Comparison of ENCODE assay signal across 8 cellular contexts in genomic region chr21:32727478-32727727, GRCh38. TPM values are rescaled to one million over a fixed set of nuclear protein-coding genes. Genes with fewer than 3 reads are reported as not detected.
A peak's percentile ranks its signal among the peaks of the same experiment; 100 is the strongest.
DNase-seq lines count a peak whose midpoint lies in the region; ATAC-seq, FAIRE-seq and TF ChIP-seq lines count a peak whose summit lies in the region.

No MANE protein-coding gene starts in this region.

- peaks cover 24% of the 10 kb centered on the region for H3K36me3 Mint-ChIP-seq in CD8-positive, alpha-beta T cell

- peak overlapping the region; percentile 94 for H3K4me3 Mint-ChIP-seq in CD8-positive, alpha-beta T cell

- POLR2A ChIA-PET in CD8-positive, alpha-beta T cell (lab: Charles Lee) = interaction anchor here (1.1 to 2.7 kb wide), 6 partner anchors 8 to 115 kb away, joined by 3 to 40 read pairs (median 6); partner anchors contain the start of genes CFAP298 and PAXBP1
- POLR2A ChIA-PET in PC-3 (lab: Charles Lee; ENCODE audit: unreplicated experiment) (interaction anchor here (0.6 kb wide), 2 partner anchors 115 to 1476 kb away, joined by 7 to 12 read pairs; partner anchors contain the start of gene CFAP298), endothelial cell of umbilical vein (lab: Charles Lee) (interaction anchor here (1.5 kb wide), 1 partner anchor 19 kb away, joined by 3 read pairs; no protein-coding TSS in a partner anchor)

- no peaks in the 10 kb centered on the region for H3K36me3 ChIP-seq in CD8-positive, alpha-beta T cell (ENCODE audit: insufficient read depth, low read length)
- H3K36me3 ChIP-seq in PC-3 (ENCODE audit: low read depth, low read length) (no peaks in the 10 kb centered on the region), endothelial cell of umbilical vein (ENCODE audit: control insufficient read depth in 2 of 2, extremely low read depth in 1 of 2, insufficient read depth in 2 of 2, low read length in 2 of 2) (peaks cover 0 to 1% of the 10 kb centered on the region in 2 experiments), pancreas (no peaks in the 10 kb centered on the region)

- H3K4me2 ChIP-seq in PC-3 (ENCODE audit: low read length) (peak overlapping the region; percentile 92), endothelial cell of umbilical vein (ENCODE audit: insufficient read depth, low read length) (peak overlapping the region; percentile 71)

- H3K27me3 ChIP-seq in CD8-positive, alpha-beta T cell (ENCODE audit: insufficient read depth, low read length) = no peaks in the 10 kb centered on the region
- no peaks in the 10 kb centered on the region for H3K27me3 ChIP-seq in PC-3 (ENCODE audit: low read length)
- H3K27me3 ChIP-seq in endothelial cell of umbilical vein (ENCODE audit: control insufficient read depth in 2 of 2, insufficient read depth in 2 of 2, low read length in 2 of 2) = no peaks in the 10 kb centered on the region
- H3K27me3 ChIP-seq in pancreas = no peaks in the 10 kb centered on the region

- H3K79me2 ChIP-seq in PC-3 (ENCODE audit: low read length) (peaks cover 15% of the 10 kb centered on the region), endothelial cell of umbilical vein (ENCODE audit: control insufficient read depth, insufficient read depth, low read length) (no peaks in the 10 kb centered on the region)

- no peaks in the 10 kb centered on the region for H3K27me3 Mint-ChIP-seq in CD8-positive, alpha-beta T cell (ENCODE audit: low read depth)

- BruUV-seq in PC-3 (replicated peaks; lab: Mats Ljungman, UMichigan) (no TSS peak), endothelial cell of umbilical vein (replicated peaks; lab: Mats Ljungman, UMichigan) (no TSS peak)

- peak overlapping the region; percentile 74 for H3K9ac ChIP-seq in PC-3 (ENCODE audit: low read length)
- peak overlapping the region; percentile 73 for H3K9ac ChIP-seq in endothelial cell of umbilical vein (replicated peaks; ENCODE audit: extremely low read depth, insufficient read depth, low read length)

- H4K20me1 ChIP-seq in PC-3 (ENCODE audit: low read length) (no peaks in the 10 kb centered on the region), endothelial cell of umbilical vein (replicated peaks; ENCODE audit: control insufficient read depth, extremely low read depth, insufficient read depth, low read length) (no peaks in the 10 kb centered on the region)

- CTCF ChIA-PET in CD8-positive, alpha-beta T cell (lab: Charles Lee) = interaction anchor here (0.6 kb wide), 1 partner anchor 501 kb away, joined by 4 read pairs; no protein-coding TSS in a partner anchor
- CTCF ChIA-PET in PC-3 (lab: Charles Lee) (interaction anchor here (1.3 kb wide), 1 partner anchor 44 kb away, joined by 10 read pairs; the partner anchor contains the start of gene PAXBP1), endothelial cell of umbilical vein (lab: Charles Lee) (interaction anchor here (0.8 to 2.7 kb wide), 14 partner anchors 14 to 324 kb away, joined by 3 to 22 read pairs (median 4); partner anchors contain the start of genes CFAP298 and PAXBP1)

- H3K9me3 Mint-ChIP-seq in CD8-positive, alpha-beta T cell = no peaks in the 10 kb centered on the region

- peaks cover 62% of the 10 kb centered on the region for H3K4me1 Mint-ChIP-seq in CD8-positive, alpha-beta T cell (ENCODE audit: low read depth)

- peak overlapping the region; percentile 86 for H3K4me3 ChIP-seq in CD8-positive, alpha-beta T cell (ENCODE audit: low read depth, low read length)
- H3K4me3 ChIP-seq in PC-3 (ENCODE audit: low read length) (peak overlapping the region; percentile 80), endothelial cell of umbilical vein (replicated peaks in 1 of 3; ENCODE audit: insufficient read depth in 1 of 3, low read depth in 1 of 3, low read length in 3 of 3) (peak overlapping the region; percentile 45 to 87 (median 85)), pancreas (peak overlapping the region; percentile 67 to 99 (median 80))

- WGBS in pancreas, 2 donors = 0% methylated on average over 29 of the region's 29 CpGs

- H3K9me1 ChIP-seq in endothelial cell of umbilical vein (replicated peaks; ENCODE audit: control insufficient read depth, extremely low read depth, insufficient read depth, low read length) = no peaks in the 10 kb centered on the region

- peak overlapping the region; percentile 93 for H3K27ac Mint-ChIP-seq in CD8-positive, alpha-beta T cell

- no peaks in the 10 kb centered on the region for H3K9me2 ChIP-seq in PC-3 (replicated peaks; ENCODE audit: low read length)

- no peak for TF ChIP-seq CTCF in CD8-positive, alpha-beta T cell (IDR thresholded peaks at IDR 0.05)
- TF ChIP-seq CTCF in PC-3 (conservative IDR thresholded peaks at IDR 0.05; ENCODE audit: low read depth, low read length) (no peak), endothelial cell of umbilical vein (IDR thresholded peaks at IDR 0.05; ENCODE audit: extremely low read depth in 1 of 2, insufficient read depth in 1 of 2, low read depth in 1 of 2, low read length in 2 of 2) (no peak), pancreas (IDR thresholded peaks at IDR 0.05) (no peak)

- no peak for DNase-seq in CD8-positive, alpha-beta T cell
- DNase-seq in PC-3 = no peak
- no peak for DNase-seq in endothelial cell of umbilical vein (ENCODE audit: low read depth, low spot score)
- DNase-seq in pancreas = peak in 2 of 6 donors; percentile 37 to 66
- DNase-seq in NCI-H1930 (lab: John Stamatoyannopoulos, UW) = no peak
- no peak for DNase-seq in left colon
- no peak for DNase-seq in NCI-H187 treated with DMSO at 0.1 percent for 48 hours (lab: John Stamatoyannopoulos, UW)

- peak overlapping the region; percentile 76 for H3K27ac ChIP-seq in CD8-positive, alpha-beta T cell (ENCODE audit: low read depth, low read length)
- H3K27ac ChIP-seq in PC-3 (ENCODE audit: low read length) = peak overlapping the region; percentile 1; the same call in 1 of the 2 replicates
- peak overlapping the region; percentile 50 for H3K27ac ChIP-seq in endothelial cell of umbilical vein (ENCODE audit: insufficient read depth, low read depth, low read length)
- H3K27ac ChIP-seq in pancreas = peak overlapping the region; percentile 90 to 94 (median 93)

- no peaks in the 10 kb centered on the region for H3F3A ChIP-seq in PC-3 (ENCODE audit: low read length, unreplicated experiment)

- no peak for TF ChIP-seq POLR2A in endothelial cell of umbilical vein (IDR thresholded peaks at IDR 0.05; ENCODE audit: low read depth, low read length)

- dilution Hi-C loops in endothelial cell of umbilical vein (cut with MboI; ENCODE audit: extremely low pct_ligation_motif_present, low sequenced_read_pairs) = no loop called here

- FAIRE-seq in endothelial cell of umbilical vein (lab: Jason Lieb, UNC) (no peak), pancreas (lab: Jason Lieb, UNC) (no peak)

- intact Hi-C loops in CD8-positive, alpha-beta T cell (cut with DNase I, micrococcal nuclease) = loop anchor here (1.0 to 5.0 kb wide), 9 partner anchors 45 to 915 kb away; partner anchors contain the start of genes CRYZL1 (in 2 of the 2), DNAJC28 (in 2 of the 2), CFAP298 (in 1 of the 2) and EVA1C (in 1 of the 2)
- intact Hi-C loops in PC-3 (cut with micrococcal nuclease) (loop anchor here (5.0 kb wide), 3 partner anchors 45 to 725 kb away; no protein-coding TSS in a partner anchor), endothelial cell of umbilical vein (cut with micrococcal nuclease) (loop anchor here (1.0 to 5.0 kb wide), 3 partner anchors 19 to 115 kb away; partner anchors contain the start of gene CFAP298), pancreas (cut with DNase I) (no loop called here), left colon (cut with DNase I, micrococcal nuclease) (no loop called here)

- H3K9me3 ChIP-seq in CD8-positive, alpha-beta T cell (ENCODE audit: low read length) = no peaks in the 10 kb centered on the region
- H3K9me3 ChIP-seq in PC-3 (ENCODE audit: low read length) (no peaks in the 10 kb centered on the region), endothelial cell of umbilical vein (replicated peaks; ENCODE audit: control insufficient read depth, insufficient read depth, low read length) (no peaks in the 10 kb centered on the region), pancreas (no peaks in the 10 kb centered on the region)

- peak overlapping the region; percentile 86 for H2AFZ ChIP-seq in PC-3 (ENCODE audit: low read length)
- peak overlapping the region; percentile 95 for H2AFZ ChIP-seq in endothelial cell of umbilical vein (ENCODE audit: low read depth, low read length)

- ATAC-seq in CD8-positive, alpha-beta T cell = no peak
- ATAC-seq in GM21825 (IDR thresholded peaks at IDR 0.05; ENCODE audit: unreplicated experiment) (peak; percentile 4), PC-3 (no peak; the same call in 1 of the 2 replicates), pancreas (peak in 1 of 4 donors; percentile 53), left colon (no peak)

- H3K4me1 ChIP-seq in CD8-positive, alpha-beta T cell (ENCODE audit: insufficient read depth, low read length) = peaks cover 43% of the 10 kb centered on the region
- H3K4me1 ChIP-seq in PC-3 (ENCODE audit: insufficient read depth, low read length) = peaks cover 12% of the 10 kb centered on the region
- H3K4me1 ChIP-seq in endothelial cell of umbilical vein (ENCODE audit: control insufficient read depth, extremely low read depth, insufficient read depth, low read length) = peaks cover 13% of the 10 kb centered on the region
- peaks cover 0 to 13% (median 10%) of the 10 kb centered on the region in 3 donors for H3K4me1 ChIP-seq in pancreas

RNA-seq across cellular contexts. Expression of gene SYNJ1, which starts 0.4 kb away (rescaled TPM):
- 10 to 100 TPM; 10.5 to 10.7 TPM for total RNA-seq in CD8-positive, alpha-beta T cell
- 7.0 and 16.2 TPM in 2 replicates for total RNA-seq in PC-3 (2014; rRNA removed)
- total RNA-seq in endothelial cell of umbilical vein = 17.0 and 18.3 TPM in 2 replicates
- polyA plus RNA-seq in endothelial cell of umbilical vein = 4.0 and 5.9 TPM in 2 replicates
- 5.9 and 6.0 TPM in 2 replicates for polyA plus RNA-seq in endothelial cell of umbilical vein (2011; cell fraction: cytosol; rRNA removed)
- polyA plus RNA-seq in endothelial cell of umbilical vein (2011; cell fraction: nucleus; rRNA removed) = 23.3 and 24.8 TPM in 2 replicates
- polyA plus RNA-seq in endothelial cell of umbilical vein (2012) = 12.1 and 12.7 TPM in 2 replicates
- polyA minus RNA-seq in endothelial cell of umbilical vein = 16.6 and 18.5 TPM in 2 replicates
- 6.3 TPM for polyA minus RNA-seq in endothelial cell of umbilical vein (2011; cell fraction: cytosol; rRNA and poly(A)+ RNA removed)
- 19.1 and 20.4 TPM in 2 replicates for polyA minus RNA-seq in endothelial cell of umbilical vein (2011; cell fraction: nucleus; rRNA and poly(A)+ RNA removed)
- total RNA-seq in pancreas = 1 to 10 TPM; 4.3 to 9.9 (median 4.9) TPM
- polyA plus RNA-seq in pancreas = 1 to 10 TPM; 3.5 to 6.1 TPM
- 10 to 100 TPM; 13.1 to 14.0 TPM for total RNA-seq in left colon

RNA-seq across cellular contexts. Expression of gene PAXBP1, which starts 44.2 kb away (rescaled TPM):
- 10 to 100 TPM; 50.9 to 62.1 TPM for total RNA-seq in CD8-positive, alpha-beta T cell
- 41.7 and 45.1 TPM in 2 replicates for total RNA-seq in PC-3 (2014; rRNA removed)
- total RNA-seq in endothelial cell of umbilical vein = 40.0 and 42.1 TPM in 2 replicates
- polyA plus RNA-seq in endothelial cell of umbilical vein = 7.2 and 9.4 TPM in 2 replicates
- polyA plus RNA-seq in endothelial cell of umbilical vein (2011; cell fraction: cytosol; rRNA removed) = 5.5 and 7.3 TPM in 2 replicates
- polyA plus RNA-seq in endothelial cell of umbilical vein (2011; cell fraction: nucleus; rRNA removed) = 123 and 162 TPM in 2 replicates
- 26.5 and 30.9 TPM in 2 replicates for polyA plus RNA-seq in endothelial cell of umbilical vein (2012)
- polyA minus RNA-seq in endothelial cell of umbilical vein = 17.7 and 22.6 TPM in 2 replicates
- 10.3 TPM for polyA minus RNA-seq in endothelial cell of umbilical vein (2011; cell fraction: cytosol; rRNA and poly(A)+ RNA removed)
- 80.6 and 104 TPM in 2 replicates for polyA minus RNA-seq in endothelial cell of umbilical vein (2011; cell fraction: nucleus; rRNA and poly(A)+ RNA removed)
- total RNA-seq in pancreas = 10 to 100 TPM; 13.3 to 22.3 (median 15.9) TPM
- 10 to 100 TPM; 16.6 to 29.2 TPM for polyA plus RNA-seq in pancreas
- total RNA-seq in left colon = 10 to 100 TPM; 25.9 to 32.3 TPM

Comparison
In these comparisons a context has a peak if more than half of its experiments do, and no peak if none do; other contexts are left out.
1. H3K27ac ChIP-seq: peak in every context shown above with its lines; median percentile 93 in pancreas; 76 in CD8-positive, alpha-beta T cell; 50 in endothelial cell of umbilical vein; 1 in PC-3.
2. intact Hi-C loops: an anchor here in CD8-positive, alpha-beta T cell (1.0 to 5.0 kb wide), PC-3 (5.0 kb wide) and endothelial cell of umbilical vein (1.0 to 5.0 kb wide); none called in pancreas and left colon.